ENCODE assay signal across 8 cellular contexts in the genomic region with DNA sequence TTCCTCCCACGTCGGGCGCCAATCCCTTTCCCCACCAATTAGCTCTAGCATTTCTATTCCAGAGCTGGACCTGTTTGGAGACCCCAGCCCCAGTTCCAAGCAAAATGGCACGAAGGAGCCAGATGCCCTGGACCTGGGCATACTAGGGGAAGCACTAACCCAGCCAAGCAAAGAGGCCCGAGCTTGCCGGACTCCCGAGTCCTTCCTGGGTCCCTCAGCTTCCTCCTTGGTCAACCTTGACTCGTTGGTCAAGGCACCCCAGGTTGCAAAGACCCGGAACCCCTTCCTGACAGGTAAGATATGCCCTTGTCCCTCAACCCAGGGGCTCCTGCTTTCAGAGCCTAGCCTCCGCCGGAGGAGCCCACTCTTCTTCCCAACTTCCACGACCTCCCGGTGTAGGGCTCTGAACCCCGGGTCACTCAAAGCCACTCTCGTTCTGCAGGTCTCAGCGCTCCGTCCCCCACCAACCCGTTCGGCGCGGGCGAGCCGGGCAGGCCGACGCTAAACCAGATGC. TPM values are rescaled to one million over a fixed set of nuclear protein-coding genes. Genes with fewer than 3 reads are reported as not detected.
A peak's percentile ranks its signal among the peaks of the same experiment; 100 is the strongest.
DNase-seq lines count a peak whose midpoint lies in the region; ATAC-seq and TF ChIP-seq lines count a peak whose summit lies in the region.

No MANE protein-coding gene starts in this region.

- H3K27ac ChIP-seq in ascending aorta (peak overlapping the region; percentile 28 to 52), lung (ENCODE audit: low read depth in 1 of 2, low read length in 1 of 2) (peak overlapping the region; percentile 61 to 84)

- DNase-seq in activated T-cell treated with anti-CD3 and anti-CD28 coated beads, Interleukin-2, amount 50 U/mL, for 4 hours: no peak
- DNase-seq in activated T-cell treated with anti-CD3 and anti-CD28 coated beads for 4 hours (no peak), ascending aorta (ENCODE audit: low spot score in 2 of 2) (no peak), lung (ENCODE audit: low spot score) (no peak), type B pancreatic cell (ENCODE audit: extremely low spot score, unreplicated experiment) (no peak), NCI-H2227 (lab: John Stamatoyannopoulos, UW; ENCODE audit: unreplicated experiment) (no peak), germinal center (ENCODE audit: low spot score) (no peak)

- H3K4me3 Mint-ChIP-seq in activated T-cell treated with anti-CD3 and anti-CD28 coated beads, Interleukin-2, amount 50 U/mL, for 4 hours: peak overlapping the region; percentile 68
- H3K4me3 Mint-ChIP-seq in type B pancreatic cell: peak overlapping the region; percentile 84

- TF ChIP-seq CTCF in ascending aorta (IDR thresholded peaks at IDR 0.05) (no peak), lung (IDR thresholded peaks at IDR 0.05; ENCODE audit: control extremely low read depth, extremely low read depth) (no peak), type B pancreatic cell (conservative IDR thresholded peaks at IDR 0.05) (no peak)

- peak overlapping the region; percentile 39 for H3K27ac Mint-ChIP-seq in type B pancreatic cell

- intact Hi-C loops in ascending aorta (cut with DNase I): loop anchor here (2.0 kb wide), 1 partner anchor 59 kb away; no protein-coding TSS in a partner anchor

- peaks cover 3 to 16% of the 10 kb centered on the region in 2 donors for H3K4me1 ChIP-seq in ascending aorta
- peaks cover 0 to 7% of the 10 kb centered on the region in 2 donors for H3K4me1 ChIP-seq in lung (ENCODE audit: control insufficient read depth in 2 of 2, insufficient read depth in 2 of 2, low read length in 2 of 2)

- H3K27me3 ChIP-seq in ascending aorta (no peaks in the 10 kb centered on the region), lung (ENCODE audit: control insufficient read depth, insufficient read depth) (no peaks in the 10 kb centered on the region)

- H3K27me3 Mint-ChIP-seq in activated T-cell treated with anti-CD3 and anti-CD28 coated beads, Interleukin-2, amount 50 U/mL, for 4 hours (ENCODE audit: low read depth): peaks cover 6% of the 10 kb centered on the region
- no peaks in the 10 kb centered on the region for H3K27me3 Mint-ChIP-seq in type B pancreatic cell

- WGBS in lung, 2 donors: 29 to 31% methylated on average over 25 of the region's 25 CpGs

- no peaks in the 10 kb centered on the region for H3K9me3 ChIP-seq in ascending aorta
- H3K9me3 ChIP-seq in lung (ENCODE audit: control insufficient read depth in 2 of 2, insufficient read depth in 1 of 2, low read length in 1 of 2): no peaks in the 10 kb centered on the region

- H3K36me3 Mint-ChIP-seq in activated T-cell treated with anti-CD3 and anti-CD28 coated beads, Interleukin-2, amount 50 U/mL, for 4 hours (ENCODE audit: insufficient read depth): no peaks in the 10 kb centered on the region
- peaks cover 4% of the 10 kb centered on the region for H3K36me3 Mint-ChIP-seq in type B pancreatic cell

- peak in 1 of 2 donors; percentile 4 for ATAC-seq in activated T-cell treated with anti-CD3 and anti-CD28 coated beads, Interleukin-2, amount 50 U/mL, for 4 hours
- ATAC-seq in lung (ENCODE audit: insufficient read depth, low FRiP score) (no peak), HG03520 (IDR thresholded peaks at IDR 0.05; ENCODE audit: unreplicated experiment) (no peak)

- H3K9me3 Mint-ChIP-seq in activated T-cell treated with anti-CD3 and anti-CD28 coated beads, Interleukin-2, amount 50 U/mL, for 4 hours: no peaks in the 10 kb centered on the region
- H3K9me3 Mint-ChIP-seq in type B pancreatic cell: no peaks in the 10 kb centered on the region

- H3K36me3 ChIP-seq in ascending aorta: no peaks in the 10 kb centered on the region
- H3K36me3 ChIP-seq in lung (ENCODE audit: control insufficient read depth in 2 of 2, insufficient read depth in 2 of 2, low read length in 2 of 2): no peaks in the 10 kb centered on the region

- H3K4me3 ChIP-seq in ascending aorta: peak overlapping the region; percentile 64 to 75
- H3K4me3 ChIP-seq in lung: peak overlapping the region; percentile 55

- peaks cover 12% of the 10 kb centered on the region for H3K4me1 Mint-ChIP-seq in activated T-cell treated with anti-CD3 and anti-CD28 coated beads, Interleukin-2, amount 50 U/mL, for 4 hours (ENCODE audit: low read depth)
- H3K4me1 Mint-ChIP-seq in type B pancreatic cell (ENCODE audit: unreplicated experiment): peaks cover 37% of the 10 kb centered on the region

RNA-seq across cellular contexts. Expression of a gene that starts 5.5 kb away (rescaled TPM):
- total RNA-seq in activated T-cell treated with anti-CD3 and anti-CD28 coated beads, Interleukin-2, amount 50 U/mL, for 4 hours: 10 to 100 TPM in 2 of 3 donors, 1 to 10 TPM in 1; 6.5 to 16.9 (median 13.5) TPM
- total RNA-seq in ascending aorta (463 TPM), lung (10 to 100 TPM; 32.3 to 37.8 TPM), type B pancreatic cell (ENCODE audit: low replicate concordance) (40.3 and 51.3 TPM in 2 replicates)
- polyA plus RNA-seq in lung: 10 to 100 TPM; 10.5 to 25.8 TPM

RNA-seq across cellular contexts. Expression of a gene that starts 8.9 kb away (rescaled TPM):
- under 1 TPM in 1 of 3 donors, not detected in 2; 0.30 TPM for total RNA-seq in activated T-cell treated with anti-CD3 and anti-CD28 coated beads, Interleukin-2, amount 50 U/mL, for 4 hours
- total RNA-seq in ascending aorta (0.85 TPM), lung (1 to 10 TPM; 1.3 to 2.6 TPM), type B pancreatic cell (ENCODE audit: low replicate concordance) (41.7 and 72.1 TPM in 2 replicates)
- 1 to 10 TPM; 2.5 to 2.6 TPM for polyA plus RNA-seq in lung

RNA-seq across cellular contexts. Expression of a gene that starts 19.1 kb away (rescaled TPM):
- total RNA-seq in activated T-cell treated with anti-CD3 and anti-CD28 coated beads, Interleukin-2, amount 50 U/mL, for 4 hours: under 1 TPM in 1 of 3 donors, not detected in 2; 0.03 TPM
- total RNA-seq in ascending aorta (1.2 TPM), lung (1 to 10 TPM in 1 of 2 donors, under 1 TPM in 1; 0.31 to 3.6 TPM), type B pancreatic cell (ENCODE audit: low replicate concordance) (1.9 and 27.8 TPM in 2 replicates)
- under 1 TPM; 0.14 to 0.18 TPM for polyA plus RNA-seq in lung

RNA-seq across cellular contexts. Expression of a gene that starts 33.2 kb away (rescaled TPM):
- under 1 TPM; 0.26 to 0.49 (median 0.30) TPM for total RNA-seq in activated T-cell treated with anti-CD3 and anti-CD28 coated beads, Interleukin-2, amount 50 U/mL, for 4 hours
- 7.9 TPM for total RNA-seq in ascending aorta
- 1 to 10 TPM; 4.7 to 6.4 TPM for total RNA-seq in lung
- polyA plus RNA-seq in lung: under 1 TPM; 0.73 to 0.90 TPM
- 0.88 and 4.1 TPM in 2 replicates for total RNA-seq in type B pancreatic cell (ENCODE audit: low replicate concordance)

Comparison
In these comparisons a context has a peak if more than half of its experiments do, and no peak if none do; other contexts are left out.
1. RNA of a gene that starts 8.9 kb away (total RNA-seq): 41.7 to 72.1 TPM in type B pancreatic cell; 1.3 to 2.6 TPM in lung, 0.85 TPM in ascending aorta (single experiment) and 0.30 TPM in activated T-cell treated with anti-CD3 and anti-CD28 coated beads, Interleukin-2, amount 50 U/mL, for 4 hours; every median in the first group is over 10 times any median in the second.